ENCODE assay signal across 9 cellular contexts in genomic region chr13:76667551-76667950, GRCh38.
DNase-seq lines count a peak whose midpoint lies in the region; ATAC-seq, FAIRE-seq and TF ChIP-seq lines count a peak whose summit lies in the region.
"Had no signal": no experiment of that assay in that cellular context is flagged by ENCODE, and none has a peak within 500 bp of the region (broad histone marks: within the 10 kb centered on the region; RNA-seq: fewer than 3 reads in every experiment).

No MANE protein-coding gene starts in this region.

- H3K27ac Mint-ChIP-seq in nephron = no peak overlapping the region

- ATAC-seq in DND-41 (ENCODE audit: insufficient read depth, low read depth) (no peak), HG02678 (IDR thresholded peaks at IDR 0.05; ENCODE audit: unreplicated experiment) (no peak)

- no peak overlapping the region for H3K9ac ChIP-seq in DND-41 (ENCODE audit: low read depth, low read length)

- CTCF ChIA-PET in PC-9 (lab: Charles Lee) = interaction anchor here (0.6 kb wide), 1 partner anchor 561 kb away, joined by 7 read pairs; no protein-coding TSS in a partner anchor

- H4K20me1 ChIP-seq in DND-41 (ENCODE audit: insufficient read depth, low read length) (no peaks in the 10 kb centered on the region), PC-9 (ENCODE audit: insufficient read depth) (no peaks in the 10 kb centered on the region)

- POLR2A ChIA-PET in PC-9 (lab: Charles Lee; ENCODE audit: unreplicated experiment) = no interaction called here

- no peaks in the 10 kb centered on the region for H3K9me2 ChIP-seq in PC-9 (ENCODE audit: insufficient read depth)

- H3K79me2 ChIP-seq in DND-41 (ENCODE audit: insufficient read depth, low read length) (no peaks in the 10 kb centered on the region), PC-9 (ENCODE audit: low read depth) (no peaks in the 10 kb centered on the region)

- H3F3A ChIP-seq in PC-9 (ENCODE audit: insufficient read depth, low read depth) = no peaks in the 10 kb centered on the region

- peaks cover 3% of the 10 kb centered on the region for H3K4me1 Mint-ChIP-seq in nephron
- H3K4me1 Mint-ChIP-seq: central memory CD8-positive, alpha-beta T cell had no signal

- no TSS peak for BruUV-seq in PC-9 (replicated peaks; lab: Mats Ljungman, UMichigan)

- H3K4me1 ChIP-seq in DND-41 (ENCODE audit: insufficient read depth, low read length) (no peaks in the 10 kb centered on the region), PC-9 (replicated peaks; ENCODE audit: insufficient read depth) (no peaks in the 10 kb centered on the region)

- H3K4me2 ChIP-seq in DND-41 (ENCODE audit: insufficient read depth, low read length) (no peak overlapping the region), PC-9 (no peak overlapping the region)

- H2AFZ ChIP-seq in DND-41 (ENCODE audit: low read depth, low read length) = no peak overlapping the region
- H2AFZ ChIP-seq in PC-9 = no peak overlapping the region

- H3K36me3 ChIP-seq in DND-41 (ENCODE audit: insufficient read depth, low read length) (no peaks in the 10 kb centered on the region), bronchial epithelial cell (ENCODE audit: control insufficient read depth, insufficient read depth, low read length) (no peaks in the 10 kb centered on the region), PC-9 (ENCODE audit: low read depth) (no peaks in the 10 kb centered on the region)

- no peak for TF ChIP-seq POLR2A in H54 (IDR thresholded peaks at IDR 0.05; ENCODE audit: low read depth, low read length)

- DNase-seq in DND-41 (no peak), KBM-7 (peak; percentile 7), bronchial epithelial cell (ENCODE audit: low read depth) (peak; percentile 54), H54 (ENCODE audit: insufficient read length, low spot score) (no peak), PC-9 (no peak)
- no peak for DNase-seq in activated CD4-positive, alpha-beta T cell treated with anti-CD3 and anti-CD28 coated beads, Interleukin-2, amount 50 U/mL, for 4 hours

- H3K9me3 Mint-ChIP-seq in nephron = no peaks in the 10 kb centered on the region
- H3K9me3 Mint-ChIP-seq: central memory CD8-positive, alpha-beta T cell had no signal

- H3K9me3 ChIP-seq in DND-41 (ENCODE audit: insufficient read depth, low read length, severe bottlenecking) (no peaks in the 10 kb centered on the region), PC-9 (ENCODE audit: insufficient read depth, low read depth) (no peaks in the 10 kb centered on the region)

- peak; percentile 16 for TF ChIP-seq CTCF in DND-41 (IDR thresholded peaks at IDR 0.05; ENCODE audit: borderline replicate concordance, extremely low read depth, low read length, poor library complexity, severe bottlenecking)
- TF ChIP-seq CTCF in bronchial epithelial cell (IDR thresholded peaks at IDR 0.05; ENCODE audit: insufficient read depth, low read length, severe bottlenecking) = no peak
- peak; percentile 11 to 24 (median 23) for TF ChIP-seq CTCF in nephron (IDR thresholded peaks at IDR 0.05; ENCODE audit: unreplicated experiment in 3 of 3)
- TF ChIP-seq CTCF in PC-9 (conservative IDR thresholded peaks at IDR 0.05) = no peak

- in situ Hi-C loops in KBM-7 (cut with MboI; ENCODE audit: low pct_unique_long_range_greater_than_20kb, low sequenced_read_pairs) = no loop called here

- H3K4me3 Mint-ChIP-seq in nephron = no peak overlapping the region
- H3K4me3 Mint-ChIP-seq: central memory CD8-positive, alpha-beta T cell had no signal

- no peak overlapping the region for H3K27ac ChIP-seq in DND-41 (ENCODE audit: low read length)
- H3K27ac ChIP-seq in PC-9 = no peak overlapping the region

- intact Hi-C loops in PC-9 (cut with micrococcal nuclease; ENCODE audit: unreplicated experiment) = no loop called here

- H3K4me3 ChIP-seq in DND-41 (ENCODE audit: low read depth in 1 of 2, low read length in 2 of 2) (no peak overlapping the region), bronchial epithelial cell (ENCODE audit: low read depth, low read length) (no peak overlapping the region), PC-9 (no peak overlapping the region)

- H3K27me3 Mint-ChIP-seq in nephron (ENCODE audit: low read depth) = peaks cover 3% of the 10 kb centered on the region

- no peaks in the 10 kb centered on the region for H3K27me3 ChIP-seq in DND-41 (ENCODE audit: insufficient read depth, low read length, poor library complexity)
- no peaks in the 10 kb centered on the region for H3K27me3 ChIP-seq in bronchial epithelial cell (ENCODE audit: control insufficient read depth, insufficient read depth, low read length)
- no peaks in the 10 kb centered on the region for H3K27me3 ChIP-seq in PC-9 (ENCODE audit: insufficient read depth, low read depth)

- no peaks in the 10 kb centered on the region for H3K36me3 Mint-ChIP-seq in nephron (ENCODE audit: low read depth)

- FAIRE-seq in bronchial epithelial cell (lab: Jason Lieb, UNC) = no peak
- FAIRE-seq in H54 (lab: Jason Lieb, UNC) = no peak

Comparison
In these comparisons a context has a peak if more than half of its experiments do, and no peak if none do; other contexts are left out.
1. DNase-seq: peak in KBM-7 (single experiment) and bronchial epithelial cell (single experiment); none in DND-41 (single experiment), activated CD4-positive, alpha-beta T cell treated with anti-CD3 and anti-CD28 coated beads, Interleukin-2, amount 50 U/mL, for 4 hours (0 of 2), H54 (single experiment) and PC-9 (0 of 2).
2. CTCF ChIP-seq: peak in DND-41 (single experiment) and nephron (3 of 3); none in bronchial epithelial cell (single experiment) and PC-9 (single experiment).